7 cellular contexts compared by ENCODE assay signal in genomic region chr11:123260511-123261211, GRCh38.
DNase-seq lines count a peak whose midpoint lies in the region; ATAC-seq and TF ChIP-seq lines count a peak whose summit lies in the region.

No MANE protein-coding gene starts in this region.

- no peaks in the 10 kb centered on the region for H3K9me3 ChIP-seq in GM23248 (ENCODE audit: low read depth)
- no peaks in the 10 kb centered on the region for H3K9me3 ChIP-seq in skeletal muscle satellite cell (replicated peaks; ENCODE audit: low read length)

- H3K9ac ChIP-seq in GM23248 (peak overlapping the region; percentile 60), skeletal muscle satellite cell (ENCODE audit: low read depth, low read length) (peak overlapping the region; percentile 57)

- H3K27me3 ChIP-seq in GM23248 (replicated peaks; ENCODE audit: insufficient read depth): no peaks in the 10 kb centered on the region
- peaks cover 10% of the 10 kb centered on the region for H3K27me3 ChIP-seq in skeletal muscle satellite cell (ENCODE audit: control insufficient read depth, insufficient read depth, low read length)

- H3K79me2 ChIP-seq in GM23248 (ENCODE audit: insufficient read depth): no peaks in the 10 kb centered on the region

- DNase-seq in GM23248 (no peak), RPMI7951 (ENCODE audit: low read depth) (peak; percentile 68), epithelial cell of esophagus (ENCODE audit: low read depth) (peak; percentile 39), midbrain (lab: John Stamatoyannopoulos, UW) (no peak)

- H3K9me2 ChIP-seq in GM23248 (ENCODE audit: insufficient read depth): no peaks in the 10 kb centered on the region

- WGBS in GM23248 (ENCODE audit: low coverage in 1 of 2, low lambda C conversion rate in 2 of 2, missing lambda C conversion rate in 2 of 2), 2 experiments: 95 to 96% methylated on average over 4 of the region's 4 CpGs

- H3K4me1 ChIP-seq in GM23248 (ENCODE audit: insufficient read depth) (peaks cover 10% of the 10 kb centered on the region; the same call in 1 of the 2 replicates), skeletal muscle satellite cell (ENCODE audit: control insufficient read depth, insufficient read depth, low read length) (peaks cover 7% of the 10 kb centered on the region)

- H2AFZ ChIP-seq in GM23248: peak overlapping the region; percentile 95

- H3K27ac ChIP-seq in GM23248: no peak overlapping the region

- in situ Hi-C loops in GM23248 (cut with MboI): loop anchor here (25.0 kb wide), 1 partner anchor 373 kb away; the partner anchor contains the start of gene JHY

- H3K36me3 ChIP-seq in GM23248 (ENCODE audit: low read depth) (no peaks in the 10 kb centered on the region), skeletal muscle satellite cell (ENCODE audit: insufficient read depth, low read length) (no peaks in the 10 kb centered on the region)

- H3K4me3 ChIP-seq in GM23248: peak overlapping the region; percentile 68
- no peak overlapping the region for H3K4me3 ChIP-seq in epithelial cell of esophagus (ENCODE audit: low read length)
- H3K4me3 ChIP-seq in skeletal muscle satellite cell (ENCODE audit: low read length): no peak overlapping the region

- H3F3A ChIP-seq in GM23248 (ENCODE audit: insufficient read depth): peaks cover under 1% of the 10 kb centered on the region

- H3K4me2 ChIP-seq in GM23248 (ENCODE audit: unreplicated experiment): peak overlapping the region; percentile 97
- peak overlapping the region; percentile 88 for H3K4me2 ChIP-seq in skeletal muscle satellite cell (ENCODE audit: low read length)

- no peak for TF ChIP-seq CTCF in epithelial cell of esophagus (IDR thresholded peaks at IDR 0.05; ENCODE audit: insufficient read depth, low read depth, low read length, missing control alignments)

- ATAC-seq in HG03095 (IDR thresholded peaks at IDR 0.05; ENCODE audit: unreplicated experiment): no peak
- ATAC-seq in HG03175 (IDR thresholded peaks at IDR 0.05; ENCODE audit: unreplicated experiment): no peak

- H4K20me1 ChIP-seq in GM23248 (ENCODE audit: insufficient read depth): no peaks in the 10 kb centered on the region

Comparison
In these comparisons a context has a peak if more than half of its experiments do, and no peak if none do; other contexts are left out.
1. DNase-seq: peak in RPMI7951 (single experiment) and epithelial cell of esophagus (single experiment); none in GM23248 (single experiment) and midbrain (single experiment).